ENCODE assay signal across 9 cellular contexts in the genomic region with DNA sequence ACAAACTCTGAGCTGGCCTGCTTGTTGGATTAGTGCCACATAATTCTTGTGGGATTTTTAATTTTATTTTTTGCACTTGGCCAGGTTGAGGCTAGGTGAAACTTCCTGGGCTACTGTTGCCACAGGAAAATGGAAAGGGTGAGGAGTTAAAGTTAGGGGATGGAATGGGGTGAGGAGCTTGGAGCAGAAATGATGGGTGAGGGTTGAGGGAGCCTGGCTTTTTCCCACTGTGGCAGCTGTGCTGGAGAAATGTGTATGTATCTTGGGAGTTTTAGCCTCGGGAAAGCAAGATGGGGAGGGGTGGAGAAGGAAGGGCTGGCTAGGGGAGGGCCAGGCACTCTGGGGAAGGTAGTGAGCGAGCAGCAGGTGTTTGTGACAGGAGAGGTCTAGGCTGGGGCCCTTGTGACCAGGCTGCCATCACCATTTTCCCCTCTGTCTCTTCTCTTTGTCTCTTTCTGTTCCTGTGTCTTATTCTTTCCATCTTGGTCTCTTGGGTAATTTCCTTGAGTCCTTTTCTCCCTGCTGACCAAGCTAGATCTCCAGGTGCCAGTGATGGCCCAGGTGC. TPM values are rescaled to one million over a fixed set of nuclear protein-coding genes. Genes with fewer than 3 reads are reported as not detected.
A peak's percentile ranks its signal among the peaks of the same experiment; 100 is the strongest.
DNase-seq lines count a peak whose midpoint lies in the region; TF ChIP-seq lines count a peak whose summit lies in the region.
"Had no signal": no experiment of that assay in that cellular context is flagged by ENCODE, and none has a peak within 500 bp of the region (broad histone marks: within the 10 kb centered on the region; RNA-seq: fewer than 3 reads in every experiment).

No MANE protein-coding gene starts in this region.

- H3K79me2 ChIP-seq in Loucy (ENCODE audit: insufficient read depth, low read length) (peaks cover 44% of the 10 kb centered on the region), osteoblast (ENCODE audit: insufficient read depth, low read length) (peaks cover 44% of the 10 kb centered on the region)

- WGBS in tibial nerve, 2 donors = 57 to 69% methylated on average over 2 of the region's 2 CpGs

- H3K27ac Mint-ChIP-seq in Calu3 (ENCODE audit: unreplicated experiment) = peak overlapping the region; percentile 82

- peak overlapping the region; percentile 91 for H3K9ac ChIP-seq in Loucy (ENCODE audit: low read depth, low read length, poor library complexity, severe bottlenecking)

- H3K4me2 ChIP-seq in Loucy (ENCODE audit: low read depth, low read length, poor library complexity, severe bottlenecking) (peak overlapping the region; percentile 96), osteoblast (ENCODE audit: insufficient read depth, low read length) (peak overlapping the region; percentile 92)

- intact Hi-C loops in Calu3 (cut with micrococcal nuclease; ENCODE audit: unreplicated experiment) = no loop called here
- intact Hi-C loops in dorsolateral prefrontal cortex (cut with DNase I) = loop anchor here in 1 of 2 donors (5.0 to 10.0 kb wide), 2 partner anchors 43 to 111 kb away; a partner anchor contains a TSS

- H3K27ac ChIP-seq in dorsolateral prefrontal cortex (peak overlapping the region in 43 of 59 donors; percentile 5 to 100 (median 97)), osteoblast (ENCODE audit: low read depth, low read length) (no peak overlapping the region), tibial nerve (peak overlapping the region in 2 of 4 donors; percentile 98 to 100)

- CTCF ChIA-PET in Calu3 (lab: Charles Lee) = interaction anchor here (0.6 to 1.0 kb wide), 3 partner anchors 17 to 115 kb away, joined by 3 to 5 read pairs (median 4); no protein-coding TSS in a partner anchor

- H3K4me3 ChIP-seq in Loucy (ENCODE audit: low read length, poor library complexity, severe bottlenecking) = peak overlapping the region; percentile 89
- H3K4me3 ChIP-seq in dorsolateral prefrontal cortex = peak overlapping the region in 35 of 59 donors; percentile 76 to 100 (median 88)
- peak overlapping the region; percentile 83 for H3K4me3 ChIP-seq in osteoblast (ENCODE audit: insufficient read depth, low read length)
- no peak overlapping the region for H3K4me3 ChIP-seq in tibial nerve

- H3K36me3 ChIP-seq in Loucy (ENCODE audit: insufficient read depth, low read length) (peaks cover 32% of the 10 kb centered on the region; the same call in 1 of the 2 replicates), osteoblast (ENCODE audit: insufficient read depth, low read length) (peaks cover 37% of the 10 kb centered on the region), tibial nerve (peaks cover 0 to 37% (median 9%) of the 10 kb centered on the region in 3 donors)

- H4K20me1 ChIP-seq in Loucy (ENCODE audit: insufficient read depth, low read length, poor library complexity, severe bottlenecking) (peaks cover 37% of the 10 kb centered on the region), osteoblast (ENCODE audit: insufficient read depth, low read length) (peaks cover 24% of the 10 kb centered on the region)

- H3K9me3 ChIP-seq in Loucy (ENCODE audit: insufficient read depth, low read depth, low read length) = no peaks in the 10 kb centered on the region
- H3K9me3 ChIP-seq in osteoblast (ENCODE audit: low read depth, low read length) = no peaks in the 10 kb centered on the region
- no peaks in the 10 kb centered on the region for H3K9me3 ChIP-seq in tibial nerve

- TF ChIP-seq POLR2A in tibial nerve (IDR thresholded peaks at IDR 0.05) = no peak

- peaks cover 75% of the 10 kb centered on the region for H3K36me3 Mint-ChIP-seq in Calu3 (ENCODE audit: insufficient read depth, unreplicated experiment)

- H3K9me2 ChIP-seq in Loucy (replicated peaks; ENCODE audit: low read depth, low read length) = no peaks in the 10 kb centered on the region

- peaks cover 19% of the 10 kb centered on the region for H3K4me1 ChIP-seq in Loucy (ENCODE audit: insufficient read depth, low read length, poor library complexity, severe bottlenecking)
- peaks cover 6% of the 10 kb centered on the region for H3K4me1 ChIP-seq in osteoblast (ENCODE audit: insufficient read depth, low read length)
- peaks cover 0 to 23% (median 13%) of the 10 kb centered on the region in 4 donors for H3K4me1 ChIP-seq in tibial nerve

- DNase-seq in Calu3 (no peak), dorsolateral prefrontal cortex (no peak), osteoblast (ENCODE audit: insufficient read length, low spot score, missing footprints) (peak; percentile 54), D341Med (ENCODE audit: low spot score) (no peak), NCI-H2227 treated with DMSO at 0.1 percent for 48 hours (lab: John Stamatoyannopoulos, UW) (no peak), tibial nerve (ENCODE audit: low spot score in 2 of 2) (no peak)
- no peak for DNase-seq in activated CD4-positive, CD25-positive, alpha-beta regulatory T cell (lab: John Stamatoyannopoulos, UW)
- DNase-seq: stimulated activated CD4-positive, alpha-beta T cell treated with anti-CD3 and anti-CD28 coated beads, Interleukin-12 subunit alpha, Interleukin-12 subunit beta, amount 100 ng/mL, for 4 hours had no signal

- H3K27me3 ChIP-seq in Loucy (ENCODE audit: insufficient read depth, low read length, poor library complexity, severe bottlenecking) (no peaks in the 10 kb centered on the region), dorsolateral prefrontal cortex (no peaks in the 10 kb centered on the region), osteoblast (ENCODE audit: insufficient read depth, low read length) (no peaks in the 10 kb centered on the region), tibial nerve (no peaks in the 10 kb centered on the region)

- TF ChIP-seq CTCF in Calu3 (IDR thresholded peaks at IDR 0.05; ENCODE audit: unreplicated experiment) (no peak), Loucy (conservative IDR thresholded peaks at IDR 0.05; ENCODE audit: low read length) (no peak), dorsolateral prefrontal cortex (IDR thresholded peaks at IDR 0.05 in 54 of 56, conservative IDR thresholded peaks at IDR 0.05 in 2 of 56; ENCODE audit: low read depth in 1 of 56, partially characterized antibody in 56 of 56) (no peak), osteoblast (IDR thresholded peaks at IDR 0.05; ENCODE audit: extremely low read depth, low read depth, low read length) (no peak), tibial nerve (IDR thresholded peaks at IDR 0.05) (no peak)

- no peak overlapping the region for H2AFZ ChIP-seq in Loucy (ENCODE audit: low read length)
- H2AFZ ChIP-seq in osteoblast (ENCODE audit: low read length) = no peak overlapping the region

- BruUV-seq in Calu3 (replicated peaks; lab: Mats Ljungman, UMichigan) = no TSS peak

- no peak for TF ChIP-seq EP300 in tibial nerve (IDR thresholded peaks at IDR 0.05)

- H3K9me3 Mint-ChIP-seq in Calu3 (ENCODE audit: low read depth, unreplicated experiment) = no peaks in the 10 kb centered on the region

- H3F3A ChIP-seq in Loucy (ENCODE audit: low read depth) = peaks cover 3% of the 10 kb centered on the region; the same call in 1 of the 2 replicates

- H3K4me3 Mint-ChIP-seq in Calu3 (ENCODE audit: low read depth, unreplicated experiment) = peak overlapping the region; percentile 85

- no peaks in the 10 kb centered on the region for H3K27me3 Mint-ChIP-seq in Calu3 (ENCODE audit: unreplicated experiment)

- H3K4me1 Mint-ChIP-seq in Calu3 (ENCODE audit: low read depth, unreplicated experiment) = peaks cover 13% of the 10 kb centered on the region

RNA-seq across cellular contexts. Expression of a gene that starts 2.0 kb away (rescaled TPM):
- total RNA-seq in Calu3 (2022) (42.9 and 43.4 TPM in 2 replicates), dorsolateral prefrontal cortex (10 to 100 TPM; 16.1 to 36.4 (median 25.3) TPM), osteoblast (15.9 and 16.5 TPM in 2 replicates), tibial nerve (10 to 100 TPM; 21.1 to 35.3 (median 27.1) TPM)

RNA-seq across cellular contexts. Expression of a gene that starts 29.6 kb away (rescaled TPM):
- total RNA-seq in Calu3 (2022) (302 and 325 TPM in 2 replicates), dorsolateral prefrontal cortex (100 to 1,000 TPM; 129 to 230 (median 181) TPM), osteoblast (140 and 150 TPM in 2 replicates), tibial nerve (100 to 1,000 TPM; 112 to 153 (median 120) TPM)

RNA-seq across cellular contexts. Expression of a gene that starts 43.1 kb away (rescaled TPM):
- total RNA-seq in Calu3 (2022) (50.7 and 57.6 TPM in 2 replicates), dorsolateral prefrontal cortex (100 to 1,000 TPM in 23 of 120 experiments, 10 to 100 TPM in 97; 67.1 to 120 (median 92.2) TPM), osteoblast (43.3 and 43.8 TPM in 2 replicates), tibial nerve (100 to 1,000 TPM in 1 of 4 donors, 10 to 100 TPM in 3; 69.9 to 100 (median 72.3) TPM)

Comparison
In these comparisons a context has a peak if more than half of its experiments do, and no peak if none do; other contexts are left out.
1. H3K4me3 ChIP-seq: peak in Loucy (single experiment), dorsolateral prefrontal cortex (35 of 59) and osteoblast (single experiment); none in tibial nerve (0 of 4).